ENCODE assay signal across 29 cellular contexts in genomic region chr18:1732143-1732542, GRCh38.
"Had no signal": no experiment of that assay in that cellular context is flagged by ENCODE, and none has a peak within 500 bp of the region (broad histone marks: within the 10 kb centered on the region; RNA-seq: fewer than 3 reads in every experiment).

No MANE protein-coding gene starts in this region.

- H3K27ac ChIP-seq: left lung, lower lobe of right lung, ovary, right atrium auricular region, right lobe of liver, stomach, testis, thyroid gland, upper lobe of right lung, uterus had no signal

- H3K4me1 Mint-ChIP-seq: mesothelial cell of epicardium; naive B cell; natural killer cell; nephron progenitor cell; stimulated activated naive B cell treated with anti-CD40 and anti-IgM and Interleukin-4, amounts not matched to agents 10 μg/mL and 1 μg/mL and 100 μg/mL, for 72 hours had no signal

- DNase-seq: hypothalamus; kidney; left colon; left lung; lower lobe of right lung; mammary epithelial cell; mesenchymal stem cell; naive B cell; natural killer cell; nephron progenitor cell; ovary; right lobe of liver; stimulated activated CD4-positive, alpha-beta T cell treated with anti-CD3 and anti-CD28 coated beads, Interleukin-1b, Interleukin-23, amount 100 ng/mL, for 48 hours; stimulated activated CD4-positive, alpha-beta T cell treated with anti-CD3 and anti-CD28 coated beads, Interleukin-2, amount 100 ng/mL, for 48 hours; stimulated activated CD4-positive, alpha-beta T cell treated with anti-CD3 and anti-CD28 coated beads, Interleukin-4, amount 100 ng/mL, for 4 hours; stimulated activated CD8-positive, alpha-beta memory T cell treated with anti-CD3 and anti-CD28 coated beads, Interleukin-4, amount 100 ng/mL, for 48 hours; stimulated activated naive B cell treated with anti-CD40 and anti-IgM and Interleukin-4, amounts not matched to agents 10 μg/mL and 1 μg/mL and 100 μg/mL, for 72 hours; stimulated activated naive CD8-positive, alpha-beta T cell treated with anti-CD3 and anti-CD28 coated beads, Interleukin-15, Interleukin-2, amounts not matched to agents 100 U/mL and 50 U/mL, for 24 hours; stomach; testis; thyroid gland; trophoblast cell; upper lobe of right lung; uterus had no signal

- H3K4me3 Mint-ChIP-seq: mesothelial cell of epicardium; naive B cell; natural killer cell; nephron progenitor cell; stimulated activated naive B cell treated with anti-CD40 and anti-IgM and Interleukin-4, amounts not matched to agents 10 μg/mL and 1 μg/mL and 100 μg/mL, for 72 hours had no signal

- H3K27me3 ChIP-seq: ovary, right atrium auricular region, right lobe of liver, stomach, testis, thyroid gland, upper lobe of right lung, uterus had no signal

- H3K4me2 ChIP-seq: smooth muscle cell had no signal

- ATAC-seq: left colon; left lung; lower lobe of right lung; natural killer cell; right lobe of liver; stimulated activated naive B cell treated with anti-CD40 and anti-IgM and Interleukin-4, amounts not matched to agents 10 μg/mL and 1 μg/mL and 100 μg/mL, for 72 hours; stimulated activated naive CD8-positive, alpha-beta T cell treated with anti-CD3 and anti-CD28 coated beads, Interleukin-15, Interleukin-2, amounts not matched to agents 100 U/mL and 50 U/mL, for 24 hours; upper lobe of right lung had no signal

- H3K9me3 ChIP-seq: left lung, lower lobe of right lung, ovary, right atrium auricular region, right lobe of liver, testis, thyroid gland, upper lobe of right lung, uterus had no signal

- H3K4me1 ChIP-seq: left lung, lower lobe of right lung, right atrium auricular region, right lobe of liver, stomach, testis, thyroid gland, upper lobe of right lung, uterus had no signal

- FAIRE-seq: islet of Langerhans, kidney had no signal

- H3K9me3 Mint-ChIP-seq: mesothelial cell of epicardium, nephron progenitor cell had no signal

- H3K27ac Mint-ChIP-seq: mesothelial cell of epicardium; naive B cell; natural killer cell; nephron progenitor cell; progenitor cell of endocrine pancreas; stimulated activated naive B cell treated with anti-CD40 and anti-IgM and Interleukin-4, amounts not matched to agents 10 μg/mL and 1 μg/mL and 100 μg/mL, for 72 hours had no signal

- H3K27me3 Mint-ChIP-seq: naive B cell; progenitor cell of endocrine pancreas; stimulated activated naive B cell treated with anti-CD40 and anti-IgM and Interleukin-4, amounts not matched to agents 10 μg/mL and 1 μg/mL and 100 μg/mL, for 72 hours had no signal

- H3K4me3 ChIP-seq: left lung, lower lobe of right lung, ovary, right atrium auricular region, right lobe of liver, smooth muscle cell, stomach, testis, thyroid gland, upper lobe of right lung, uterus had no signal

- H3K36me3 Mint-ChIP-seq: mesothelial cell of epicardium; naive B cell; natural killer cell; stimulated activated naive B cell treated with anti-CD40 and anti-IgM and Interleukin-4, amounts not matched to agents 10 μg/mL and 1 μg/mL and 100 μg/mL, for 72 hours had no signal

- H3K36me3 ChIP-seq: left lung, lower lobe of right lung, ovary, right atrium auricular region, right lobe of liver, stomach, thyroid gland, upper lobe of right lung, uterus had no signal
